20 cellular contexts compared by ENCODE assay signal in the genomic region with DNA sequence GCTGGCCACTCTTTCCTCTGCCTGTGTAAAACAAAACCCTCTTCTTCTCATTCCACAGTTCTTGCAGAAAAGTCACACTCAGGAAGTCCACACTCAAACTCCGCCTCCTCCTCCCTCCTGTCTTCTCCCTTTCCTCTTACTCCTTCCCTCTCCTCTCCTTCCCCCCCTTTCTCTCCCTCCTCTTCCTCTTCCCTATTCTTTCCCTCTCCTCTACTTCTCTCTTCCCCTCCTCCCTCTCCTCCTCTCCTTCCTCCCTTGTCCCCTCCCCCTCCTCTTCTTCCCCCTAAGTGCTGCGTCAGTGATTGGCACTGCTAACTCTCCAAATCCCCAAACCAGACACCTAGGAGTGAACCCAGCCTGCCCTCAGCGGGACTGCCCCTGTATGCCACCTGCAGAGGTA.
"Had no signal": no experiment of that assay in that cellular context is flagged by ENCODE, and none has a peak within 500 bp of the region (broad histone marks: within the 10 kb centered on the region; RNA-seq: fewer than 3 reads in every experiment).

No MANE protein-coding gene starts in this region.

- H3K27me3 Mint-ChIP-seq: activated naive CD4-positive, alpha-beta T cell treated with anti-CD3 and anti-CD28 coated beads, Interleukin-2, amount 50 U/mL, for 24 hours had no signal

- DNase-seq: activated CD4-positive, alpha-beta T cell treated with anti-CD3 and anti-CD28 coated beads for 1 hour; activated CD4-positive, alpha-beta T cell treated with anti-CD3 and anti-CD28 coated beads, Interleukin-2, amount 50 U/mL, for 1 hour; activated CD8-positive, alpha-beta T cell treated with anti-CD3 and anti-CD28 coated beads for 36 hours; activated gamma-delta T cell treated with Interleukin-2 at 50 U/mL for 16 hours; activated T-cell treated with anti-CD3 and anti-CD28 coated beads, Interleukin-2, amount 50 U/mL, for 4 hours; central memory CD4-positive, alpha-beta T cell; foreskin keratinocyte; heart right ventricle; left ventricle myocardium inferior; mucosa of descending colon; pancreas; stimulated activated naive CD4-positive, alpha-beta T cell; trophoblast cell had no signal

- ATAC-seq: activated CD8-positive, alpha-beta T cell treated with anti-CD3 and anti-CD28 coated beads for 36 hours; activated T-cell treated with anti-CD3 and anti-CD28 coated beads, Interleukin-2, amount 50 U/mL, for 4 hours; activated T-helper 17 cell treated with anti-CD3 and anti-CD28 coated beads, Interleukin-2, amount 50 U/mL, for 72 hours; esophagus mucosa; foreskin keratinocyte; heart right ventricle; mucosa of descending colon; natural killer cell treated with Interleukin-12 subunit alpha and Interleukin-12 subunit beta and Interleukin-15 and Interleukin-18, amount 100 ng/mL, for 72 hours; pancreas had no signal

- H3K4me1 Mint-ChIP-seq: activated naive CD4-positive, alpha-beta T cell treated with anti-CD3 and anti-CD28 coated beads, Interleukin-2, amount 50 U/mL, for 24 hours had no signal

- H3K36me3 ChIP-seq: breast epithelium, heart right ventricle, left ventricle myocardium inferior, pancreas, prostate gland, thoracic aorta had no signal

- H3K27ac ChIP-seq: breast epithelium, foreskin keratinocyte, heart right ventricle, left ventricle myocardium inferior, pancreas, prostate gland, thoracic aorta had no signal

- H3K4me1 ChIP-seq: breast epithelium, foreskin keratinocyte, heart right ventricle, left ventricle myocardium inferior, pancreas, prostate gland had no signal

- H3K4me3 Mint-ChIP-seq: activated CD8-positive, alpha-beta T cell treated with anti-CD3 and anti-CD28 coated beads for 36 hours; activated naive CD4-positive, alpha-beta T cell treated with anti-CD3 and anti-CD28 coated beads, Interleukin-2, amount 50 U/mL, for 24 hours; activated T-cell treated with anti-CD3 and anti-CD28 coated beads, Interleukin-2, amount 50 U/mL, for 4 hours; activated T-helper 17 cell treated with anti-CD3 and anti-CD28 coated beads, Interleukin-2, amount 50 U/mL, for 72 hours; natural killer cell treated with Interleukin-12 subunit alpha and Interleukin-12 subunit beta and Interleukin-15 and Interleukin-18, amount 100 ng/mL, for 72 hours had no signal

- H3K27ac Mint-ChIP-seq: activated CD8-positive, alpha-beta T cell treated with anti-CD3 and anti-CD28 coated beads for 36 hours; activated naive CD4-positive, alpha-beta T cell treated with anti-CD3 and anti-CD28 coated beads, Interleukin-2, amount 50 U/mL, for 24 hours; natural killer cell treated with Interleukin-12 subunit alpha and Interleukin-12 subunit beta and Interleukin-15 and Interleukin-18, amount 100 ng/mL, for 72 hours had no signal

- H3K4me3 ChIP-seq: breast epithelium, heart right ventricle, left ventricle myocardium inferior, mucosa of descending colon, pancreas, prostate gland, thoracic aorta had no signal

- H3K27me3 ChIP-seq: breast epithelium, heart right ventricle, pancreas had no signal

- H3K9me3 ChIP-seq: pancreas, prostate gland had no signal
